Comparison of ENCODE assay signal across 18 cellular contexts in genomic region chr7:47488969-47489342, GRCh38.
DNase-seq lines count a peak whose midpoint lies in the region; ATAC-seq, FAIRE-seq and TF ChIP-seq lines count a peak whose summit lies in the region.
"Had no signal": no experiment of that assay in that cellular context is flagged by ENCODE, and none has a peak within 500 bp of the region (broad histone marks: within the 10 kb centered on the region; RNA-seq: fewer than 3 reads in every experiment).

No MANE protein-coding gene starts in this region.

- peak; percentile 49 for DNase-seq in kidney
- DNase-seq in retina, result peak; percentile 74
- DNase-seq in NCI-H2107 treated with DMSO at 0.1 percent for 48 hours (lab: John Stamatoyannopoulos, UW; ENCODE audit: unreplicated experiment), result no peak
- no peak for DNase-seq in NCI-H446 treated with DMSO at 0.1 percent for 48 hours (lab: John Stamatoyannopoulos, UW)
- DNase-seq: activated CD4-positive, alpha-beta T cell treated with anti-CD3 and anti-CD28 coated beads for 1 hour; activated naive CD4-positive, alpha-beta T cell treated with anti-CD3 and anti-CD28 coated beads for 36 hours; GF-D8; NCI-H187; NCI-H510A treated with DMSO at 0.1 percent for 48 hours; stimulated activated CD4-positive, alpha-beta T cell treated with anti-CD3 and anti-CD28 coated beads, Interleukin-2, amount 100 ng/mL, for 48 hours; stimulated activated CD8-positive, alpha-beta memory T cell treated with anti-CD3 and anti-CD28 coated beads, Interleukin-4, amount 100 ng/mL, for 48 hours; T-helper 1 cell had no signal

- H3K36me3 Mint-ChIP-seq in brain, result no peaks in the 10 kb centered on the region

- no peaks in the 10 kb centered on the region for H3K27me3 Mint-ChIP-seq in brain
- H3K27me3 Mint-ChIP-seq: memory B cell had no signal

- ATAC-seq in HG02970 (IDR thresholded peaks at IDR 0.05; ENCODE audit: low FRiP score, unreplicated experiment) (no peak), HG02588 (IDR thresholded peaks at IDR 0.05; ENCODE audit: unreplicated experiment) (no peak)

- H3K36me3 ChIP-seq in HUES6 (ENCODE audit: control insufficient read depth, insufficient read depth, low read length) (no peaks in the 10 kb centered on the region), kidney (ENCODE audit: control insufficient read depth in 1 of 2, insufficient read depth in 2 of 2, low read length in 2 of 2) (peaks cover 0 to 4% of the 10 kb centered on the region in 2 donors)

- no peaks in the 10 kb centered on the region for H3K9me3 Mint-ChIP-seq in brain
- H3K9me3 Mint-ChIP-seq: activated naive CD4-positive, alpha-beta T cell treated with anti-CD3 and anti-CD28 coated beads for 36 hours; memory B cell had no signal

- peak overlapping the region; percentile 43; the same call in 1 of the 2 replicates for H3K27ac ChIP-seq in HUES6 (ENCODE audit: low read depth, low read length)
- peak overlapping the region; percentile 69 to 84 for H3K27ac ChIP-seq in kidney (ENCODE audit: low read depth in 2 of 2, low read length in 2 of 2)

- H3K4me1 ChIP-seq in HUES6 (ENCODE audit: control insufficient read depth, insufficient read depth, low read length), result peaks cover 41% of the 10 kb centered on the region
- peaks cover 52 to 53% of the 10 kb centered on the region in 2 donors for H3K4me1 ChIP-seq in kidney (ENCODE audit: control insufficient read depth in 1 of 2, insufficient read depth in 1 of 2, low read depth in 1 of 2, low read length in 2 of 2)

- peak overlapping the region in 2 of 5 experiments; percentile 3 to 13 for H3K4me3 Mint-ChIP-seq in brain
- H3K4me3 Mint-ChIP-seq: activated naive CD4-positive, alpha-beta T cell treated with anti-CD3 and anti-CD28 coated beads for 36 hours; memory B cell had no signal

- peak overlapping the region; percentile 39 to 86 (median 75) for H3K27ac Mint-ChIP-seq in brain
- H3K27ac Mint-ChIP-seq: activated naive CD4-positive, alpha-beta T cell treated with anti-CD3 and anti-CD28 coated beads for 36 hours; memory B cell had no signal

- H3K9me3 ChIP-seq in HUES6 (ENCODE audit: control insufficient read depth, insufficient read depth, low read depth, low read length) (peaks cover 12% of the 10 kb centered on the region), kidney (ENCODE audit: control insufficient read depth in 1 of 2, low read length in 2 of 2) (no peaks in the 10 kb centered on the region)

- H3K4me3 ChIP-seq in HUES6 (ENCODE audit: low read depth, low read length) (no peak overlapping the region), kidney (ENCODE audit: low read length in 2 of 2) (no peak overlapping the region)

- intact Hi-C loops in kidney (cut with DNase I), result no loop called here

- H3K9ac ChIP-seq in HUES6 (ENCODE audit: low read length) (peak overlapping the region; percentile 26), kidney (ENCODE audit: low read length in 2 of 2) (peak overlapping the region in 1 of 2 donors; percentile 10)

- peaks cover 80% of the 10 kb centered on the region for H3K4me1 Mint-ChIP-seq in brain

- no peak for FAIRE-seq in kidney (lab: Jason Lieb, UNC)
- FAIRE-seq: RCC 7860 had no signal

- no peaks in the 10 kb centered on the region; the same call in 1 of the 2 replicates for H3K27me3 ChIP-seq in HUES6 (ENCODE audit: control insufficient read depth, insufficient read depth, low read length)

- TF ChIP-seq CTCF in brain (conservative IDR thresholded peaks at IDR 0.05) (no peak), kidney (IDR thresholded peaks at IDR 0.05; ENCODE audit: borderline replicate concordance, extremely low read depth, insufficient read depth) (no peak)

Comparison
In these comparisons a context has a peak if more than half of its experiments do, and no peak if none do; other contexts are left out.
1. DNase-seq: peak in kidney (single experiment) and retina (single experiment); none in NCI-H2107 treated with DMSO at 0.1 percent for 48 hours (single experiment) and NCI-H446 treated with DMSO at 0.1 percent for 48 hours (single experiment).